In genomic region chr17:78355045-78355641, GRCh38 we compare ENCODE assay signal across 1 cellular context.
TF ChIP-seq lines count a peak whose summit lies in the region.

No MANE protein-coding gene starts in this region.

TF ChIP-seq in H1, 55 proteins besides CTCF, POLR2A, EP300 and RAD21 (continued from another document):
- TF ChIP-seq, protein P1, sequence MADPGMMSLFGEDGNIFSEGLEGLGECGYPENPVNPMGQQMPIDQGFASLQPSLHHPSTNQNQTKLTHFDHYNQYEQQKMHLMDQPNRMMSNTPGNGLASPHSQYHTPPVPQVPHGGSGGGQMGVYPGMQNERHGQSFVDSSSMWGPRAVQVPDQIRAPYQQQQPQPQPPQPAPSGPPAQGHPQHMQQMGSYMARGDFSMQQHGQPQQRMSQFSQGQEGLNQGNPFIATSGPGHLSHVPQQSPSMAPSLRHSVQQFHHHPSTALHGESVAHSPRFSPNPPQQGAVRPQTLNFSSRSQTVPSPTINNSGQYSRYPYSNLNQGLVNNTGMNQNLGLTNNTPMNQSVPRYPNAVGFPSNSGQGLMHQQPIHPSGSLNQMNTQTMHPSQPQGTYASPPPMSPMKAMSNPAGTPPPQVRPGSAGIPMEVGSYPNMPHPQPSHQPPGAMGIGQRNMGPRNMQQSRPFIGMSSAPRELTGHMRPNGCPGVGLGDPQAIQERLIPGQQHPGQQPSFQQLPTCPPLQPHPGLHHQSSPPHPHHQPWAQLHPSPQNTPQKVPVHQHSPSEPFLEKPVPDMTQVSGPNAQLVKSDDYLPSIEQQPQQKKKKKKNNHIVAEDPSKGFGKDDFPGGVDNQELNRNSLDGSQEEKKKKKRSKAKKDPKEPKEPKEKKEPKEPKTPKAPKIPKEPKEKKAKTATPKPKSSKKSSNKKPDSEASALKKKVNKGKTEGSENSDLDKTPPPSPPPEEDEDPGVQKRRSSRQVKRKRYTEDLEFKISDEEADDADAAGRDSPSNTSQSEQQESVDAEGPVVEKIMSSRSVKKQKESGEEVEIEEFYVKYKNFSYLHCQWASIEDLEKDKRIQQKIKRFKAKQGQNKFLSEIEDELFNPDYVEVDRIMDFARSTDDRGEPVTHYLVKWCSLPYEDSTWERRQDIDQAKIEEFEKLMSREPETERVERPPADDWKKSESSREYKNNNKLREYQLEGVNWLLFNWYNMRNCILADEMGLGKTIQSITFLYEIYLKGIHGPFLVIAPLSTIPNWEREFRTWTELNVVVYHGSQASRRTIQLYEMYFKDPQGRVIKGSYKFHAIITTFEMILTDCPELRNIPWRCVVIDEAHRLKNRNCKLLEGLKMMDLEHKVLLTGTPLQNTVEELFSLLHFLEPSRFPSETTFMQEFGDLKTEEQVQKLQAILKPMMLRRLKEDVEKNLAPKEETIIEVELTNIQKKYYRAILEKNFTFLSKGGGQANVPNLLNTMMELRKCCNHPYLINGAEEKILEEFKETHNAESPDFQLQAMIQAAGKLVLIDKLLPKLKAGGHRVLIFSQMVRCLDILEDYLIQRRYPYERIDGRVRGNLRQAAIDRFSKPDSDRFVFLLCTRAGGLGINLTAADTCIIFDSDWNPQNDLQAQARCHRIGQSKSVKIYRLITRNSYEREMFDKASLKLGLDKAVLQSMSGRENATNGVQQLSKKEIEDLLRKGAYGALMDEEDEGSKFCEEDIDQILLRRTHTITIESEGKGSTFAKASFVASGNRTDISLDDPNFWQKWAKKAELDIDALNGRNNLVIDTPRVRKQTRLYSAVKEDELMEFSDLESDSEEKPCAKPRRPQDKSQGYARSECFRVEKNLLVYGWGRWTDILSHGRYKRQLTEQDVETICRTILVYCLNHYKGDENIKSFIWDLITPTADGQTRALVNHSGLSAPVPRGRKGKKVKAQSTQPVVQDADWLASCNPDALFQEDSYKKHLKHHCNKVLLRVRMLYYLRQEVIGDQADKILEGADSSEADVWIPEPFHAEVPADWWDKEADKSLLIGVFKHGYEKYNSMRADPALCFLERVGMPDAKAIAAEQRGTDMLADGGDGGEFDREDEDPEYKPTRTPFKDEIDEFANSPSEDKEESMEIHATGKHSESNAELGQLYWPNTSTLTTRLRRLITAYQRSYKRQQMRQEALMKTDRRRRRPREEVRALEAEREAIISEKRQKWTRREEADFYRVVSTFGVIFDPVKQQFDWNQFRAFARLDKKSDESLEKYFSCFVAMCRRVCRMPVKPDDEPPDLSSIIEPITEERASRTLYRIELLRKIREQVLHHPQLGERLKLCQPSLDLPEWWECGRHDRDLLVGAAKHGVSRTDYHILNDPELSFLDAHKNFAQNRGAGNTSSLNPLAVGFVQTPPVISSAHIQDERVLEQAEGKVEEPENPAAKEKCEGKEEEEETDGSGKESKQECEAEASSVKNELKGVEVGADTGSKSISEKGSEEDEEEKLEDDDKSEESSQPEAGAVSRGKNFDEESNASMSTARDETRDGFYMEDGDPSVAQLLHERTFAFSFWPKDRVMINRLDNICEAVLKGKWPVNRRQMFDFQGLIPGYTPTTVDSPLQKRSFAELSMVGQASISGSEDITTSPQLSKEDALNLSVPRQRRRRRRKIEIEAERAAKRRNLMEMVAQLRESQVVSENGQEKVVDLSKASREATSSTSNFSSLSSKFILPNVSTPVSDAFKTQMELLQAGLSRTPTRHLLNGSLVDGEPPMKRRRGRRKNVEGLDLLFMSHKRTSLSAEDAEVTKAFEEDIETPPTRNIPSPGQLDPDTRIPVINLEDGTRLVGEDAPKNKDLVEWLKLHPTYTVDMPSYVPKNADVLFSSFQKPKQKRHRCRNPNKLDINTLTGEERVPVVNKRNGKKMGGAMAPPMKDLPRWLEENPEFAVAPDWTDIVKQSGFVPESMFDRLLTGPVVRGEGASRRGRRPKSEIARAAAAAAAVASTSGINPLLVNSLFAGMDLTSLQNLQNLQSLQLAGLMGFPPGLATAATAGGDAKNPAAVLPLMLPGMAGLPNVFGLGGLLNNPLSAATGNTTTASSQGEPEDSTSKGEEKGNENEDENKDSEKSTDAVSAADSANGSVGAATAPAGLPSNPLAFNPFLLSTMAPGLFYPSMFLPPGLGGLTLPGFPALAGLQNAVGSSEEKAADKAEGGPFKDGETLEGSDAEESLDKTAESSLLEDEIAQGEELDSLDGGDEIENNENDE (IDR thresholded peaks at IDR 0.05; ENCODE audit: insufficient replicate concordance, low read length): no peak
- TF ChIP-seq BACH1 (IDR thresholded peaks at IDR 0.05; ENCODE audit: low read length) (no peak), NANOG (IDR thresholded peaks at IDR 0.05; ENCODE audit: insufficient read depth, low read depth, low read length, poor library complexity, severe bottlenecking) (no peak), SP1 (IDR thresholded peaks at IDR 0.05; ENCODE audit: low read depth, low read length) (no peak), ZNF274 (IDR thresholded peaks at IDR 0.05; ENCODE audit: borderline replicate concordance, extremely low read depth, low read length) (no peak), RNF2 (IDR thresholded peaks at IDR 0.05; ENCODE audit: borderline replicate concordance, low read depth, low read length, missing control alignments, poor library complexity, severe bottlenecking) (no peak), GABPA (IDR thresholded peaks at IDR 0.05; ENCODE audit: borderline replicate concordance, insufficient read depth, low read length) (no peak), BCL11A (IDR thresholded peaks at IDR 0.05; ENCODE audit: low read depth in 2 of 2, low read length in 2 of 2) (no peak), JUN (IDR thresholded peaks at IDR 0.05; ENCODE audit: low read depth, low read length) (no peak), CHD2 (IDR thresholded peaks at IDR 0.05; ENCODE audit: low read length) (no peak), SIRT6 (IDR thresholded peaks at IDR 0.05; ENCODE audit: low read length) (no peak), RFX5 (IDR thresholded peaks at IDR 0.05; ENCODE audit: borderline replicate concordance, low read depth, low read length) (no peak), CBX5 (IDR thresholded peaks at IDR 0.05; ENCODE audit: low read depth, low read length) (no peak), BRCA1 (IDR thresholded peaks at IDR 0.05; ENCODE audit: low read depth, low read length) (no peak)
- TF ChIP-seq, protein P2, sequence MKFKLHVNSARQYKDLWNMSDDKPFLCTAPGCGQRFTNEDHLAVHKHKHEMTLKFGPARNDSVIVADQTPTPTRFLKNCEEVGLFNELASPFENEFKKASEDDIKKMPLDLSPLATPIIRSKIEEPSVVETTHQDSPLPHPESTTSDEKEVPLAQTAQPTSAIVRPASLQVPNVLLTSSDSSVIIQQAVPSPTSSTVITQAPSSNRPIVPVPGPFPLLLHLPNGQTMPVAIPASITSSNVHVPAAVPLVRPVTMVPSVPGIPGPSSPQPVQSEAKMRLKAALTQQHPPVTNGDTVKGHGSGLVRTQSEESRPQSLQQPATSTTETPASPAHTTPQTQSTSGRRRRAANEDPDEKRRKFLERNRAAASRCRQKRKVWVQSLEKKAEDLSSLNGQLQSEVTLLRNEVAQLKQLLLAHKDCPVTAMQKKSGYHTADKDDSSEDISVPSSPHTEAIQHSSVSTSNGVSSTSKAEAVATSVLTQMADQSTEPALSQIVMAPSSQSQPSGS (IDR thresholded peaks at IDR 0.05; ENCODE audit: low read length): no peak
